ENCODE assay signal across 17 cellular contexts in the genomic region with DNA sequence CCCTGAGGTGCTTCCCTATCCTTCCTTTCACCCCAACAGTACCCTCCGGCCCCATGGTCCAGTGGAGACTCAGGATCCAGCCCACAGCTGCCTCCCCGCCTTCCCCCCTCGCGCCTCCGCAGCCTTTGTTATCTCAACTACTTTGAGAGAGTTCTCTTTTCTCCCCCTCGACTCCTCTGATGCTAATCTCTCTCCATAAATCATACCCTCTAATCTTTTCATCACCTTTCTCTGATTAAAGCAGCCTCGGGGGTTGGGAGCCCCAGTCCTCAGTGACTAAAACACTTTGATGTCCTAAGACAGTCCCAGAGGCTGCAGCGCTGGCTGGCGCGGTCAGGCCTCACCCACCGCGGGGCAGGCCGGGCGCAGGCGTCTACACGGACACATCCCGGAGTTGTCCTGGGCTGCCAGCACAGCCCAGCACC.
DNase-seq lines count a peak whose midpoint lies in the region; ATAC-seq, FAIRE-seq and TF ChIP-seq lines count a peak whose summit lies in the region.
"Had no signal": no experiment of that assay in that cellular context is flagged by ENCODE, and none has a peak within 500 bp of the region (broad histone marks: within the 10 kb centered on the region; RNA-seq: fewer than 3 reads in every experiment).

No MANE protein-coding gene starts in this region.

- H3K4me3 ChIP-seq in HEK293 (ENCODE audit: low read depth, low read length) (no peak overlapping the region), foreskin fibroblast (ENCODE audit: low read depth in 1 of 2, low read length in 2 of 2) (no peak overlapping the region)
- H3K4me3 ChIP-seq: BLaER1 treated with 17β-estradiol and CSF1 and Interleukin-3, amounts not matched to agents 10 nM and 100 nM had no signal

- no peak for ATAC-seq in HG03025 (IDR thresholded peaks at IDR 0.05; ENCODE audit: low FRiP score, unreplicated experiment)
- ATAC-seq: CD8-positive, alpha-beta T cell had no signal

- H3K27ac Mint-ChIP-seq in mesothelial cell of epicardium, result no peak overlapping the region
- H3K27ac Mint-ChIP-seq: CD8-positive, alpha-beta T cell had no signal

- DNase-seq in D721Med (ENCODE audit: insufficient read length, low spot score) (peak; percentile 84), amniotic epithelial cell (ENCODE audit: low read depth) (peak; percentile 4), mesothelial cell of epicardium (ENCODE audit: low spot score in 2 of 2, unreplicated experiment in 2 of 2) (no peak), EL (no peak), HuH-7.5 (ENCODE audit: low spot score) (no peak), foreskin fibroblast (no peak)
- DNase-seq: CD8-positive, alpha-beta T cell; MM.1S; NCI-H1092; NCI-H2081; NCI-H2171 treated with DMSO at 0.1 percent for 48 hours; NCI-H748 treated with DMSO at 0.1 percent for 48 hours; SHP77 treated with DMSO at 0.1 percent for 48 hours had no signal

- H3K36me3 Mint-ChIP-seq in mesothelial cell of epicardium, result no peaks in the 10 kb centered on the region
- H3K36me3 Mint-ChIP-seq: CD8-positive, alpha-beta T cell had no signal

- peaks cover 28% of the 10 kb centered on the region for H3K4me1 Mint-ChIP-seq in mesothelial cell of epicardium

- no peak overlapping the region for H3K27ac ChIP-seq in HEK293 (ENCODE audit: extremely low read depth, low read depth, low read length)
- H3K27ac ChIP-seq: BLaER1 treated with 17β-estradiol and CSF1 and Interleukin-3, amounts not matched to agents 10 nM and 100 nM had no signal

- no peaks in the 10 kb centered on the region for H3K36me3 ChIP-seq in HEK293 (ENCODE audit: control insufficient read depth in 2 of 2, insufficient read depth in 1 of 2, low read length in 2 of 2)
- H3K36me3 ChIP-seq: BLaER1 treated with 17β-estradiol and CSF1 and Interleukin-3, amounts not matched to agents 10 nM and 100 nM had no signal

- CTCF ChIA-PET in HEK293 (lab: Yijun Ruan, JAX), result no interaction called here

- H3K27me3 Mint-ChIP-seq in mesothelial cell of epicardium (ENCODE audit: low read depth), result peaks cover 92% of the 10 kb centered on the region

- no peaks in the 10 kb centered on the region for H3K9me3 Mint-ChIP-seq in mesothelial cell of epicardium
- H3K9me3 Mint-ChIP-seq: CD8-positive, alpha-beta T cell had no signal

- POLR2A ChIA-PET in HEK293 (lab: Yijun Ruan, JAX), result no interaction called here

- TF ChIP-seq CTCF in D721Med (IDR thresholded peaks at IDR 0.05; ENCODE audit: insufficient read depth, missing control alignments) (no peak), HEK293 (tag by site-specific recombination; IDR thresholded peaks at IDR 0.05) (no peak), mesothelial cell of epicardium (IDR thresholded peaks at IDR 0.05; ENCODE audit: unreplicated experiment) (no peak), foreskin fibroblast (IDR thresholded peaks at IDR 0.05; ENCODE audit: low read depth, low read length) (no peak)

- H3K4me1 ChIP-seq in HEK293 (ENCODE audit: control insufficient read depth, insufficient read depth, low read length), result peaks cover 3% of the 10 kb centered on the region; the same call in 1 of the 2 replicates

- FAIRE-seq in D721Med (lab: Jason Lieb, UNC), result no peak
- FAIRE-seq: H54 had no signal

- H3K9me3 ChIP-seq in HEK293 (ENCODE audit: control insufficient read depth, insufficient read depth, low read depth, low read length), result no peaks in the 10 kb centered on the region
- H3K9me3 ChIP-seq: BLaER1 treated with 17β-estradiol and CSF1 and Interleukin-3, amounts not matched to agents 10 nM and 100 nM had no signal

- H3K4me3 Mint-ChIP-seq in mesothelial cell of epicardium, result peak overlapping the region; percentile 13
- H3K4me3 Mint-ChIP-seq: CD8-positive, alpha-beta T cell had no signal

TF ChIP-seq in HEK293, 187 proteins besides CTCF, POLR2A, EP300 and RAD21 (continues in another document):
- TF ChIP-seq, protein P1, sequence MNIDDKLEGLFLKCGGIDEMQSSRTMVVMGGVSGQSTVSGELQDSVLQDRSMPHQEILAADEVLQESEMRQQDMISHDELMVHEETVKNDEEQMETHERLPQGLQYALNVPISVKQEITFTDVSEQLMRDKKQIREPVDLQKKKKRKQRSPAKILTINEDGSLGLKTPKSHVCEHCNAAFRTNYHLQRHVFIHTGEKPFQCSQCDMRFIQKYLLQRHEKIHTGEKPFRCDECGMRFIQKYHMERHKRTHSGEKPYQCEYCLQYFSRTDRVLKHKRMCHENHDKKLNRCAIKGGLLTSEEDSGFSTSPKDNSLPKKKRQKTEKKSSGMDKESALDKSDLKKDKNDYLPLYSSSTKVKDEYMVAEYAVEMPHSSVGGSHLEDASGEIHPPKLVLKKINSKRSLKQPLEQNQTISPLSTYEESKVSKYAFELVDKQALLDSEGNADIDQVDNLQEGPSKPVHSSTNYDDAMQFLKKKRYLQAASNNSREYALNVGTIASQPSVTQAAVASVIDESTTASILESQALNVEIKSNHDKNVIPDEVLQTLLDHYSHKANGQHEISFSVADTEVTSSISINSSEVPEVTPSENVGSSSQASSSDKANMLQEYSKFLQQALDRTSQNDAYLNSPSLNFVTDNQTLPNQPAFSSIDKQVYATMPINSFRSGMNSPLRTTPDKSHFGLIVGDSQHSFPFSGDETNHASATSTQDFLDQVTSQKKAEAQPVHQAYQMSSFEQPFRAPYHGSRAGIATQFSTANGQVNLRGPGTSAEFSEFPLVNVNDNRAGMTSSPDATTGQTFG (tag by site-specific recombination; IDR thresholded peaks at IDR 0.05; ENCODE audit: borderline replicate concordance), result no peak
- no peak for TF ChIP-seq ZNF121 (tag by site-specific recombination; IDR thresholded peaks at IDR 0.05)
- TF ChIP-seq, protein P2, sequence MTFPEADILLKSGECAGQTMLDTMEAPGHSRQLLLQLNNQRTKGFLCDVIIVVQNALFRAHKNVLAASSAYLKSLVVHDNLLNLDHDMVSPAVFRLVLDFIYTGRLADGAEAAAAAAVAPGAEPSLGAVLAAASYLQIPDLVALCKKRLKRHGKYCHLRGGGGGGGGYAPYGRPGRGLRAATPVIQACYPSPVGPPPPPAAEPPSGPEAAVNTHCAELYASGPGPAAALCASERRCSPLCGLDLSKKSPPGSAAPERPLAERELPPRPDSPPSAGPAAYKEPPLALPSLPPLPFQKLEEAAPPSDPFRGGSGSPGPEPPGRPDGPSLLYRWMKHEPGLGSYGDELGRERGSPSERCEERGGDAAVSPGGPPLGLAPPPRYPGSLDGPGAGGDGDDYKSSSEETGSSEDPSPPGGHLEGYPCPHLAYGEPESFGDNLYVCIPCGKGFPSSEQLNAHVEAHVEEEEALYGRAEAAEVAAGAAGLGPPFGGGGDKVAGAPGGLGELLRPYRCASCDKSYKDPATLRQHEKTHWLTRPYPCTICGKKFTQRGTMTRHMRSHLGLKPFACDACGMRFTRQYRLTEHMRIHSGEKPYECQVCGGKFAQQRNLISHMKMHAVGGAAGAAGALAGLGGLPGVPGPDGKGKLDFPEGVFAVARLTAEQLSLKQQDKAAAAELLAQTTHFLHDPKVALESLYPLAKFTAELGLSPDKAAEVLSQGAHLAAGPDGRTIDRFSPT (tag by site-specific recombination; IDR thresholded peaks at IDR 0.05), result no peak
- no peak for TF ChIP-seq ZNF658 (tag by site-specific recombination; IDR thresholded peaks at IDR 0.05)
- TF ChIP-seq ZBTB8A (tag by site-specific recombination; IDR thresholded peaks at IDR 0.05), result peak; percentile 47; the same call in 1 of the 2 replicates
- peak; percentile 98 for TF ChIP-seq ZFHX2 (tag by site-specific recombination; conservative IDR thresholded peaks at IDR 0.05)
- no peak for TF ChIP-seq ZNF48 (tag by site-specific recombination; IDR thresholded peaks at IDR 0.05)
- TF ChIP-seq ZNF549 (tag by site-specific recombination; IDR thresholded peaks at IDR 0.05), result no peak
- TF ChIP-seq, protein P3, sequence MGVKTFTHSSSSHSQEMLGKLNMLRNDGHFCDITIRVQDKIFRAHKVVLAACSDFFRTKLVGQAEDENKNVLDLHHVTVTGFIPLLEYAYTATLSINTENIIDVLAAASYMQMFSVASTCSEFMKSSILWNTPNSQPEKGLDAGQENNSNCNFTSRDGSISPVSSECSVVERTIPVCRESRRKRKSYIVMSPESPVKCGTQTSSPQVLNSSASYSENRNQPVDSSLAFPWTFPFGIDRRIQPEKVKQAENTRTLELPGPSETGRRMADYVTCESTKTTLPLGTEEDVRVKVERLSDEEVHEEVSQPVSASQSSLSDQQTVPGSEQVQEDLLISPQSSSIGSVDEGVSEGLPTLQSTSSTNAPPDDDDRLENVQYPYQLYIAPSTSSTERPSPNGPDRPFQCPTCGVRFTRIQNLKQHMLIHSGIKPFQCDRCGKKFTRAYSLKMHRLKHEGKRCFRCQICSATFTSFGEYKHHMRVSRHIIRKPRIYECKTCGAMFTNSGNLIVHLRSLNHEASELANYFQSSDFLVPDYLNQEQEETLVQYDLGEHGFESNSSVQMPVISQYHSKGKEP (tag by site-specific recombination; IDR thresholded peaks at IDR 0.05), result no peak
- 0 out of 2 replicates have a peak, but pooled peaks have one; percentile 26 for TF ChIP-seq ZNF24 (tag by site-specific recombination; IDR thresholded peaks at IDR 0.05)
- TF ChIP-seq SP2 (tag by site-specific recombination; IDR thresholded peaks at IDR 0.05), result peak; percentile 29; the same call in 1 of the 2 replicates
- TF ChIP-seq, protein P4, sequence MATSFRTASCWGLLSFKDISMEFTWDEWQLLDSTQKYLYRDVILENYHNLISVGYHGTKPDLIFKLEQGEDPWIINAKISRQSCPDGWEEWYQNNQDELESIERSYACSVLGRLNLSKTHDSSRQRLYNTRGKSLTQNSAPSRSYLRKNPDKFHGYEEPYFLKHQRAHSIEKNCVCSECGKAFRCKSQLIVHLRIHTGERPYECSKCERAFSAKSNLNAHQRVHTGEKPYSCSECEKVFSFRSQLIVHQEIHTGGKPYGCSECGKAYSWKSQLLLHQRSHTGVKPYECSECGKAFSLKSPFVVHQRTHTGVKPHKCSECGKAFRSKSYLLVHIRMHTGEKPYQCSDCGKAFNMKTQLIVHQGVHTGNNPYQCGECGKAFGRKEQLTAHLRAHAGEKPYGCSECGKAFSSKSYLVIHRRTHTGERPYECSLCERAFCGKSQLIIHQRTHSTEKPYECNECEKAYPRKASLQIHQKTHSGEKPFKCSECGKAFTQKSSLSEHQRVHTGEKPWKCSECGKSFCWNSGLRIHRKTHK (tag by site-specific recombination; IDR thresholded peaks at IDR 0.05), result no peak
- no peak for TF ChIP-seq ZNF837 (tag by site-specific recombination; IDR thresholded peaks at IDR 0.05)
- no peak for TF ChIP-seq ZNF114 (tag by site-specific recombination; IDR thresholded peaks at IDR 0.05)
- 0 out of 2 replicates have a peak, but pooled peaks have one; percentile 12 for TF ChIP-seq ZBTB20 (tag by site-specific recombination; IDR thresholded peaks at IDR 0.05)
- TF ChIP-seq ZNF629 (tag by site-specific recombination; IDR thresholded peaks at IDR 0.05), result peak; percentile 54

Comparison
In these comparisons a context has a peak if more than half of its experiments do, and no peak if none do; other contexts are left out.
1. DNase-seq: peak in D721Med (single experiment) and amniotic epithelial cell (single experiment); none in mesothelial cell of epicardium (0 of 2), EL (single experiment), HuH-7.5 (single experiment) and foreskin fibroblast (0 of 2).